19 cellular contexts compared by ENCODE assay signal in genomic region chr11:73194593-73194992, GRCh38. TPM values are rescaled to one million over a fixed set of nuclear protein-coding genes. Genes with fewer than 3 reads are reported as not detected.
DNase-seq lines count a peak whose midpoint lies in the region; ATAC-seq, FAIRE-seq and TF ChIP-seq lines count a peak whose summit lies in the region.
"Had no signal": no experiment of that assay in that cellular context is flagged by ENCODE, and none has a peak within 500 bp of the region (broad histone marks: within the 10 kb centered on the region; RNA-seq: fewer than 3 reads in every experiment).

No MANE protein-coding gene starts in this region.

- intact Hi-C loops in PC-9 (cut with micrococcal nuclease; ENCODE audit: unreplicated experiment): loop anchor here (1.0 to 2.0 kb wide), 4 partner anchors 8 to 94 kb away; partner anchors contain the start of gene P2RY2
- intact Hi-C loops in esophagus squamous epithelium (cut with DNase I): no loop called here

- H3K79me1 ChIP-seq in trophoblast cell (ENCODE audit: low read length): peaks cover 20% of the 10 kb centered on the region

- peak overlapping the region; percentile 30 for H3K14ac ChIP-seq in trophoblast cell (ENCODE audit: low read length)

- peaks cover 78% of the 10 kb centered on the region for H3F3A ChIP-seq in PC-9 (ENCODE audit: insufficient read depth, low read depth)

- peak in 1 of 2 experiments; percentile 32 for DNase-seq in A549 (ENCODE audit: low read depth in 1 of 2, low spot score in 1 of 2)
- peak; percentile 92 to 93 for DNase-seq in PC-9
- DNase-seq in esophagus squamous epithelium (lab: John Stamatoyannopoulos, UW): no peak
- peak; percentile 94 to 95 for DNase-seq in trophoblast cell
- no peak for DNase-seq in GM19239 (ENCODE audit: insufficient read length, low spot score)
- DNase-seq in GDM1 (lab: John Stamatoyannopoulos, UW): no peak
- DNase-seq: activated CD4-positive, alpha-beta T cell treated with anti-CD3 and anti-CD28 coated beads for 4 hours; activated naive CD8-positive, alpha-beta T cell treated with anti-CD3 and anti-CD28 coated beads, Interleukin-2, amount 50 U/mL, for 24 hours; activated T-cell treated with anti-CD3 and anti-CD28 coated beads, Interleukin-2, amount 50 U/mL, for 1 hour; MV-4-11; naive thymus-derived CD8-positive, alpha-beta T cell; stimulated activated CD4-positive, alpha-beta T cell treated with anti-CD3 and anti-CD28 coated beads, Interleukin-4, amount 100 ng/mL, for 1 hour; T-helper 17 cell; uterus had no signal

- peak overlapping the region; percentile 68 for H4K91ac ChIP-seq in trophoblast cell (ENCODE audit: low read depth, low read length)

- TF ChIP-seq RAD21 in A549 (conservative IDR thresholded peaks at IDR 0.05 in 1 of 2, IDR thresholded peaks at IDR 0.05 in 1 of 2): no peak

- H3K23ac ChIP-seq in trophoblast cell (ENCODE audit: low read length): no peak overlapping the region

- no peaks in the 10 kb centered on the region for H3K9me2 ChIP-seq in PC-9 (ENCODE audit: insufficient read depth)

- no peaks in the 10 kb centered on the region for H3K27me3 ChIP-seq in PC-9 (ENCODE audit: insufficient read depth, low read depth)
- H3K27me3 ChIP-seq in esophagus squamous epithelium: no peaks in the 10 kb centered on the region
- no peaks in the 10 kb centered on the region for H3K27me3 ChIP-seq in trophoblast cell (ENCODE audit: insufficient read depth, low read length)
- H3K27me3 ChIP-seq: uterus had no signal

- peak overlapping the region; percentile 7 for H4K8ac ChIP-seq in trophoblast cell (ENCODE audit: low read depth, low read length)

- H3K79me2 ChIP-seq in PC-9 (ENCODE audit: low read depth) (no peaks in the 10 kb centered on the region), trophoblast cell (ENCODE audit: control insufficient read depth, insufficient read depth, low read length, poor library complexity) (no peaks in the 10 kb centered on the region)

- H4K12ac ChIP-seq in trophoblast cell (ENCODE audit: low read depth, low read length): no peak overlapping the region

- H2BK12ac ChIP-seq in trophoblast cell (ENCODE audit: low read length): peak overlapping the region; percentile 16

- H2BK120ac ChIP-seq in trophoblast cell (ENCODE audit: insufficient read depth, low read length, poor library complexity): peak overlapping the region; percentile 59

- H2BK5ac ChIP-seq in trophoblast cell (ENCODE audit: low read depth, low read length, poor library complexity): peak overlapping the region; percentile 57

- TF ChIP-seq EP300 in A549 (IDR thresholded peaks at IDR 0.05): no peak

- CTCF ChIA-PET in A549 (lab: Yijun Ruan, JAX) (interaction anchor here (0.6 to 13.9 kb wide), 7 partner anchors 9 to 469 kb away, joined by 3 to 179 read pairs (median 7); no protein-coding TSS in a partner anchor), PC-9 (lab: Charles Lee) (interaction anchor here (0.5 to 2.6 kb wide), 4 partner anchors 9 to 141 kb away, joined by 3 to 16 read pairs (median 4); no protein-coding TSS in a partner anchor)

- no peak for TF ChIP-seq POLR2A in A549 (IDR thresholded peaks at IDR 0.05; ENCODE audit: low read length)
- TF ChIP-seq POLR2A in esophagus squamous epithelium (IDR thresholded peaks at IDR 0.05): no peak

- no peaks in the 10 kb centered on the region for H4K20me1 ChIP-seq in PC-9 (ENCODE audit: insufficient read depth)

- FAIRE-seq in A549 (lab: Jason Lieb, UNC): no peak
- no peak for FAIRE-seq in GM19239 (lab: Jason Lieb, UNC)
- FAIRE-seq: D721Med, endometrium had no signal

- H3K4me3 ChIP-seq in A549: no peak overlapping the region
- H3K4me3 ChIP-seq in PC-9: peak overlapping the region; percentile 35; the same call in 1 of the 2 replicates
- no peak overlapping the region for H3K4me3 ChIP-seq in esophagus squamous epithelium
- H3K4me3 ChIP-seq in trophoblast cell (ENCODE audit: low read depth, low read length): no peak overlapping the region
- H3K4me3 ChIP-seq: uterus had no signal

- no peak overlapping the region for H3K9ac ChIP-seq in trophoblast cell (ENCODE audit: low read length)

- H3K9me3 ChIP-seq in A549 (no peaks in the 10 kb centered on the region), PC-9 (ENCODE audit: insufficient read depth, low read depth) (no peaks in the 10 kb centered on the region), esophagus squamous epithelium (no peaks in the 10 kb centered on the region), trophoblast cell (ENCODE audit: insufficient read depth, low read depth, low read length) (no peaks in the 10 kb centered on the region)
- H3K9me3 ChIP-seq: uterus had no signal

- POLR2A ChIA-PET in A549 (lab: Yijun Ruan, JAX) (no interaction called here), PC-9 (lab: Charles Lee; ENCODE audit: unreplicated experiment) (interaction anchor here (0.6 to 1.4 kb wide), 5 partner anchors 9 to 537 kb away, joined by 4 to 9 read pairs (median 4); no protein-coding TSS in a partner anchor)

- H3K18ac ChIP-seq in trophoblast cell (ENCODE audit: low read length): peak overlapping the region; percentile 12

- no peak overlapping the region for H2AK5ac ChIP-seq in trophoblast cell (ENCODE audit: low read length)

- WGBS in A549 (ENCODE audit: missing lambda C conversion rate): 47% methylated on average over 7 of the region's 8 CpGs
- 54 to 55% methylated on average over 5 to 8 of the region's 8 CpGs for WGBS in esophagus squamous epithelium, 2 donors
- WGBS in trophoblast cell (ENCODE audit: extremely low coverage, insufficient coverage, insufficient read length): no CpG with 5 or more reads among the region's 8 CpGs

- no peak overlapping the region for H3K4ac ChIP-seq in trophoblast cell (ENCODE audit: low read depth, low read length)

- ATAC-seq in A549: peak; percentile 44 to 62; a peak in 4 of 6 replicates
- no peak for ATAC-seq in GM21447 (IDR thresholded peaks at IDR 0.05; ENCODE audit: unreplicated experiment)
- ATAC-seq in HG02571 (IDR thresholded peaks at IDR 0.05; ENCODE audit: unreplicated experiment): no peak
- ATAC-seq: activated naive CD8-positive, alpha-beta T cell treated with anti-CD3 and anti-CD28 coated beads, Interleukin-2, amount 50 U/mL, for 24 hours; naive thymus-derived CD8-positive, alpha-beta T cell; T-helper 17 cell had no signal

- peaks cover 63% of the 10 kb centered on the region for H3K4me1 ChIP-seq in A549
- H3K4me1 ChIP-seq in PC-9 (replicated peaks; ENCODE audit: insufficient read depth): peaks cover 99% of the 10 kb centered on the region
- H3K4me1 ChIP-seq in esophagus squamous epithelium: peaks cover 45 to 96% (median 59%) of the 10 kb centered on the region in 3 donors
- H3K4me1 ChIP-seq in trophoblast cell (ENCODE audit: control insufficient read depth in 1 of 2, insufficient read depth in 2 of 2, low read length in 2 of 2): peaks cover 37 to 40% of the 10 kb centered on the region in 2 experiments
- H3K4me1 ChIP-seq: uterus had no signal

- H2AFZ ChIP-seq in PC-9: no peak overlapping the region
- H2AFZ ChIP-seq in trophoblast cell (ENCODE audit: insufficient read depth, low read length, poor library complexity): no peak overlapping the region

- H3K4me2 ChIP-seq in A549 (peak overlapping the region; percentile 67), PC-9 (peak overlapping the region; percentile 81), trophoblast cell (ENCODE audit: low read length) (peak overlapping the region; percentile 7)

- H3K27ac ChIP-seq in A549 (peak overlapping the region; percentile 65 to 78), PC-9 (peak overlapping the region; percentile 99), esophagus squamous epithelium (peak overlapping the region; percentile 89 to 98 (median 91)), trophoblast cell (ENCODE audit: low read depth, low read length) (peak overlapping the region; percentile 77)
- H3K27ac ChIP-seq: uterus had no signal

- TF ChIP-seq CTCF in A549 (IDR thresholded peaks at IDR 0.05) (no peak), PC-9 (conservative IDR thresholded peaks at IDR 0.05) (no peak), esophagus squamous epithelium (IDR thresholded peaks at IDR 0.05) (no peak)

- no TSS peak for BruUV-seq in PC-9 (replicated peaks; lab: Mats Ljungman, UMichigan)

- no peaks in the 10 kb centered on the region for H3K36me3 ChIP-seq in PC-9 (ENCODE audit: low read depth)
- H3K36me3 ChIP-seq in esophagus squamous epithelium: no peaks in the 10 kb centered on the region
- no peaks in the 10 kb centered on the region for H3K36me3 ChIP-seq in trophoblast cell (ENCODE audit: control insufficient read depth in 1 of 2, insufficient read depth in 2 of 2, low read length in 2 of 2)
- H3K36me3 ChIP-seq: uterus had no signal

TF ChIP-seq in A549, 52 proteins besides CTCF, POLR2A, EP300 and RAD21:
- TF ChIP-seq MAX (IDR thresholded peaks at IDR 0.05): 0 out of 2 replicates have a peak, but pooled peaks have one; percentile 4
- TF ChIP-seq RARB (CRISPR knock-in tag; IDR thresholded peaks at IDR 0.05): no peak
TF ChIP-seq in A549: peak in this region for 1.

RNA-seq across cellular contexts. Expression of gene P2RY2, which starts 23.5 kb away (rescaled TPM):
- polyA plus RNA-seq in A549 (2011; rRNA removed): 3.7 and 5.2 TPM in 2 replicates
- 7.6 and 11.4 TPM in 2 replicates for polyA plus RNA-seq in A549 (2012; cell fraction: cytosol; rRNA removed)
- 10.3 and 15.5 TPM in 2 replicates for polyA plus RNA-seq in A549 (2012; cell fraction: nucleus; rRNA removed)
- 6.1 to 6.4 TPM (median 6.4 TPM) in 3 replicates for polyA plus RNA-seq in A549 (2017; fragmentation: RNase III; extraction: RNeasy Plus Mini Kit Qiagen cat#74134 plus additional on column Dnase treatment)
- 6.8 and 8.8 TPM in 2 replicates for polyA minus RNA-seq in A549 (2011; rRNA and poly(A)+ RNA removed)
- total RNA-seq in PC-9 (2021): 19.8 and 22.5 TPM in 2 replicates
- total RNA-seq in esophagus squamous epithelium: 10 to 100 TPM; 36.2 to 50.3 (median 43.8) TPM
- 4.4 and 4.6 TPM in 2 replicates for polyA plus RNA-seq in trophoblast cell (2013)
- total RNA-seq: naive thymus-derived CD8-positive, alpha-beta T cell had no signal
- polyA plus RNA-seq: AG04450; naive thymus-derived CD8-positive, alpha-beta T cell had no signal

RNA-seq across cellular contexts. Expression of gene FCHSD2, which starts 52.5 kb away (rescaled TPM):
- 15.0 and 19.0 TPM in 2 replicates for polyA plus RNA-seq in A549 (2011; rRNA removed)
- polyA plus RNA-seq in A549 (2012; cell fraction: cytosol; rRNA removed): 6.6 and 7.7 TPM in 2 replicates
- polyA plus RNA-seq in A549 (2012; cell fraction: nucleus; rRNA removed): 7.0 and 9.3 TPM in 2 replicates
- 9.4 to 10.5 TPM (median 10.5 TPM) in 3 replicates for polyA plus RNA-seq in A549 (2017; fragmentation: RNase III; extraction: RNeasy Plus Mini Kit Qiagen cat#74134 plus additional on column Dnase treatment)
- polyA minus RNA-seq in A549 (2011; rRNA and poly(A)+ RNA removed): 8.8 and 9.8 TPM in 2 replicates
- total RNA-seq in PC-9 (2021): 20.5 and 22.6 TPM in 2 replicates
- 10 to 100 TPM in 1 of 4 donors, 1 to 10 TPM in 3; 4.1 to 12.8 (median 6.8) TPM for total RNA-seq in esophagus squamous epithelium
- 6.4 and 8.1 TPM in 2 replicates for polyA plus RNA-seq in trophoblast cell (2013)

Comparison
In these comparisons a context has a peak if more than half of its experiments do, and no peak if none do; other contexts are left out.
1. ATAC-seq: peak in A549 (2 of 2); none in GM21447 (single experiment) and HG02571 (single experiment).
2. DNase-seq: peak in PC-9 (2 of 2) and trophoblast cell (2 of 2); none in esophagus squamous epithelium (single experiment), GM19239 (single experiment) and GDM1 (single experiment).
3. H3K4me2 ChIP-seq: peak in every context shown above with its lines; median percentile 81 in PC-9; 67 in A549; 7 in trophoblast cell.
4. Peak in every context shown above with its lines, with median percentiles within 50 percentile points of each other: H3K27ac ChIP-seq.